6 cellular contexts compared by ENCODE assay signal in genomic region chr14:105762262-105762661, GRCh38.
DNase-seq lines count a peak whose midpoint lies in the region; ATAC-seq, FAIRE-seq and TF ChIP-seq lines count a peak whose summit lies in the region.
"Not testable (repeated sequence)": the region's sequence is repeated elsewhere in the genome, so short reads cannot be mapped to it uniquely, and the experiment has no call there.

No MANE protein-coding gene starts in this region.

- not testable (repeated sequence) for TF ChIP-seq EP300 in HepG2 (IDR thresholded peaks at IDR 0.05; ENCODE audit: low read depth in 2 of 2, low read length in 2 of 2); HepG2 (CRISPR knock-in tag; IDR thresholded peaks at IDR 0.05; ENCODE audit: borderline replicate concordance); upper lobe of left lung (IDR thresholded peaks at IDR 0.05)

- not testable (repeated sequence) for H3K27ac ChIP-seq in RWPE2 (ENCODE audit: poor library complexity, severe bottlenecking); HepG2 (ENCODE audit: extremely low read length, insufficient read depth, low read length); upper lobe of left lung

- H3K36me3 Mint-ChIP-seq in natural killer cell treated with Interleukin-12 subunit alpha and Interleukin-12 subunit beta and Interleukin-15 and Interleukin-18, amount 100 ng/mL, for 72 hours; stimulated activated effector memory CD8-positive, alpha-beta T cell treated with anti-CD3 and anti-CD28 coated beads, Interleukin-12 subunit alpha, Interleukin-12 subunit beta, amount 100 ng/mL, for 72 hours: not testable (repeated sequence)

- TF ChIP-seq CTCF in RWPE2 (IDR thresholded peaks at IDR 0.05; ENCODE audit: poor library complexity, severe bottlenecking); HepG2 (CRISPR knock-in tag; IDR thresholded peaks at IDR 0.05); upper lobe of left lung (IDR thresholded peaks at IDR 0.05): not testable (repeated sequence)

- not testable (repeated sequence) for BruUV-seq in HepG2 (replicated peaks; lab: Mats Ljungman, UMichigan)

- H3K9ac ChIP-seq in HepG2 (ENCODE audit: insufficient read depth, low read depth, low read length), result not testable (repeated sequence)

- not testable (repeated sequence) for H3K27me3 ChIP-seq in RWPE2 (ENCODE audit: insufficient read depth, poor library complexity, severe bottlenecking); HepG2 (ENCODE audit: control insufficient read depth in 1 of 2, insufficient read depth in 2 of 2, low read length in 2 of 2); upper lobe of left lung

- H3K36me3 ChIP-seq in RWPE2 (ENCODE audit: low read depth); HepG2 (replicated peaks in 1 of 2; ENCODE audit: control insufficient read depth in 1 of 2, insufficient read depth in 2 of 2, low read length in 2 of 2); upper lobe of left lung: not testable (repeated sequence)

- TF ChIP-seq POLR2A in HepG2 (IDR thresholded peaks at IDR 0.05; ENCODE audit: insufficient read depth in 1 of 2, low read depth in 2 of 2, low read length in 2 of 2); upper lobe of left lung (IDR thresholded peaks at IDR 0.05): not testable (repeated sequence)

- not testable (repeated sequence) for DNase-seq in RWPE2 (ENCODE audit: low spot score); Right ventricle myocardium inferior (ENCODE audit: missing footprints); HepG2 (ENCODE audit: low spot score); natural killer cell treated with Interleukin-12 subunit alpha and Interleukin-12 subunit beta and Interleukin-15 and Interleukin-18, amount 100 ng/mL, for 72 hours (ENCODE audit: low spot score); stimulated activated effector memory CD8-positive, alpha-beta T cell treated with anti-CD3 and anti-CD28 coated beads, Interleukin-12 subunit alpha, Interleukin-12 subunit beta, amount 100 ng/mL, for 72 hours (ENCODE audit: low spot score in 2 of 2); upper lobe of left lung

- H3K4me2 ChIP-seq in HepG2 (ENCODE audit: low read depth, low read length), result not testable (repeated sequence)

- intact Hi-C loops in Right ventricle myocardium inferior (cut with DNase I); HepG2 (cut with micrococcal nuclease; ENCODE audit: unreplicated experiment): not testable (repeated sequence)

- TF ChIP-seq RAD21 in HepG2 (CRISPR knock-in tag; IDR thresholded peaks at IDR 0.05), result not testable (repeated sequence)

- CTCF ChIA-PET in HepG2 (lab: Yijun Ruan, JAX; ENCODE audit: low intra/inter-chr PET ratio, low total read pairs), result not testable (repeated sequence)

- not testable (repeated sequence) for H3K9me3 Mint-ChIP-seq in natural killer cell treated with Interleukin-12 subunit alpha and Interleukin-12 subunit beta and Interleukin-15 and Interleukin-18, amount 100 ng/mL, for 72 hours; stimulated activated effector memory CD8-positive, alpha-beta T cell treated with anti-CD3 and anti-CD28 coated beads, Interleukin-12 subunit alpha, Interleukin-12 subunit beta, amount 100 ng/mL, for 72 hours

- peaks cover 8 to 11% of the 10 kb centered on the region in 2 donors for H3K27me3 Mint-ChIP-seq in natural killer cell treated with Interleukin-12 subunit alpha and Interleukin-12 subunit beta and Interleukin-15 and Interleukin-18, amount 100 ng/mL, for 72 hours

- WGBS in HepG2 (ENCODE audit: low lambda C conversion rate), result no CpG with 5 or more reads among the region's 11 CpGs
- no CpG with 5 or more reads among the region's 11 CpGs for WGBS in upper lobe of left lung, 2 donors

- not testable (repeated sequence) for FAIRE-seq in HepG2 (lab: Jason Lieb, UNC)

- not testable (repeated sequence) for H3K4me3 Mint-ChIP-seq in natural killer cell treated with Interleukin-12 subunit alpha and Interleukin-12 subunit beta and Interleukin-15 and Interleukin-18, amount 100 ng/mL, for 72 hours; stimulated activated effector memory CD8-positive, alpha-beta T cell treated with anti-CD3 and anti-CD28 coated beads, Interleukin-12 subunit alpha, Interleukin-12 subunit beta, amount 100 ng/mL, for 72 hours

- H3K4me1 Mint-ChIP-seq in natural killer cell treated with Interleukin-12 subunit alpha and Interleukin-12 subunit beta and Interleukin-15 and Interleukin-18, amount 100 ng/mL, for 72 hours (ENCODE audit: low read depth in 2 of 2); stimulated activated effector memory CD8-positive, alpha-beta T cell treated with anti-CD3 and anti-CD28 coated beads, Interleukin-12 subunit alpha, Interleukin-12 subunit beta, amount 100 ng/mL, for 72 hours: not testable (repeated sequence)

- POLR2A ChIA-PET in HepG2 (lab: Yijun Ruan, JAX), result not testable (repeated sequence)

- not testable (repeated sequence) for H3K27ac Mint-ChIP-seq in natural killer cell treated with Interleukin-12 subunit alpha and Interleukin-12 subunit beta and Interleukin-15 and Interleukin-18, amount 100 ng/mL, for 72 hours; stimulated activated effector memory CD8-positive, alpha-beta T cell treated with anti-CD3 and anti-CD28 coated beads, Interleukin-12 subunit alpha, Interleukin-12 subunit beta, amount 100 ng/mL, for 72 hours

- not testable (repeated sequence) for H3K79me2 ChIP-seq in HepG2 (ENCODE audit: insufficient read depth, low read length)

- H4K20me1 ChIP-seq in HepG2 (ENCODE audit: insufficient read depth, low read length), result not testable (repeated sequence)

- H2AFZ ChIP-seq in HepG2 (ENCODE audit: low read length), result not testable (repeated sequence)

- ATAC-seq in RWPE2 (ENCODE audit: low read depth) (peak; percentile 31; the same call in 2 of the 3 replicates), Right ventricle myocardium inferior (peak; percentile 37), HepG2 (peak; percentile 39; the same call in 1 of the 3 replicates), upper lobe of left lung (ENCODE audit: low FRiP score in 2 of 2) (peak; percentile 44 to 47)
- ATAC-seq in natural killer cell treated with Interleukin-12 subunit alpha and Interleukin-12 subunit beta and Interleukin-15 and Interleukin-18, amount 100 ng/mL, for 72 hours, result peak; percentile 25 to 46
- peak; percentile 5 for ATAC-seq in stimulated activated effector memory CD8-positive, alpha-beta T cell treated with anti-CD3 and anti-CD28 coated beads, Interleukin-12 subunit alpha, Interleukin-12 subunit beta, amount 100 ng/mL, for 72 hours

- H3K4me3 ChIP-seq in RWPE2 (ENCODE audit: severe bottlenecking); HepG2 (replicated peaks in 1 of 3; ENCODE audit: insufficient read depth in 1 of 3, low read depth in 2 of 3, low read length in 3 of 3); upper lobe of left lung: not testable (repeated sequence)

- H3K4me1 ChIP-seq in RWPE2 (ENCODE audit: insufficient read depth, poor library complexity, severe bottlenecking); HepG2 (ENCODE audit: insufficient read depth, low read length); upper lobe of left lung: not testable (repeated sequence)

- in situ Hi-C loops in HepG2 (cut with HindIII; ENCODE audit: extremely low pct_ligation_motif_present, low pct_unique_long_range_greater_than_20kb), result not testable (repeated sequence)

- H3K9me3 ChIP-seq in RWPE2 (ENCODE audit: severe bottlenecking); HepG2 (ENCODE audit: low read length); upper lobe of left lung: not testable (repeated sequence)
